ENCODE assay signal across 22 cellular contexts in the genomic region with DNA sequence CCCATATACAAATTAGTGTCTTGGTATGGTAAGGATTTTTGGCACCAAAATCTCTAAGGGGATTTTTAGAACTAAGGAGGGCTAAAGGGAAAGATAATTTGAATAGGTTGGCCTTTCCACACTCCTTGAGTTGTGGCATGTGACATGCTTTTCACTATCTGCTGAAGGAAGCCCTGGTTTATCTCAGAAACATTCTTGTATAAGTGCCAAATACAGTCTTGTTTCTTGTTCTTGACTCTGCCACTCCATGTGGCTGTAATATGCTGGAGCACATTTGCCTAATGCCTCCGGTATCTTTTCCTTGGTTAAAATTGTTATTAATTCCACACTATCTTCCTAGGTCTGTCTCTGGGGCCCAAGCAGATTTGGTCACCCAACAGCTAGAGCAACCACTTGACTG.
DNase-seq lines count a peak whose midpoint lies in the region; ATAC-seq, FAIRE-seq and TF ChIP-seq lines count a peak whose summit lies in the region.
"Had no signal": no experiment of that assay in that cellular context is flagged by ENCODE, and none has a peak within 500 bp of the region (broad histone marks: within the 10 kb centered on the region; RNA-seq: fewer than 3 reads in every experiment).

No MANE protein-coding gene starts in this region.

- 33% methylated on average over 1 of the region's 1 CpG for WGBS in mesenchymal stem cell

- no peaks in the 10 kb centered on the region for H3K9me2 ChIP-seq in PC-3 (replicated peaks; ENCODE audit: low read length)

- in situ Hi-C loops in SK-MEL-5 (cut with HindIII; ENCODE audit: low pct_unique_long_range_greater_than_20kb, low sequenced_read_pairs), result loop anchor here (25.0 kb wide), 1 partner anchor 101 kb away; no protein-coding TSS in a partner anchor

- no peaks in the 10 kb centered on the region for H3K36me3 ChIP-seq in endothelial cell of umbilical vein (ENCODE audit: control insufficient read depth in 2 of 2, extremely low read depth in 1 of 2, insufficient read depth in 2 of 2, low read length in 2 of 2)
- no peaks in the 10 kb centered on the region for H3K36me3 ChIP-seq in mesenchymal stem cell (ENCODE audit: control insufficient read depth in 1 of 2, insufficient read depth in 2 of 2, low read depth in 1 of 2, low read length in 2 of 2)
- H3K36me3 ChIP-seq in PC-3 (ENCODE audit: low read depth, low read length), result no peaks in the 10 kb centered on the region
- H3K36me3 ChIP-seq: heart right ventricle, lower lobe of right lung had no signal

- TF ChIP-seq POLR2A in endothelial cell of umbilical vein (IDR thresholded peaks at IDR 0.05; ENCODE audit: low read depth, low read length), result no peak

- intact Hi-C loops in endothelial cell of umbilical vein (cut with micrococcal nuclease) (no loop called here), PC-3 (cut with micrococcal nuclease) (no loop called here)

- no peak overlapping the region for H3K23ac ChIP-seq in mesenchymal stem cell (ENCODE audit: low read length in 2 of 2)

- ATAC-seq in foreskin keratinocyte (no peak), PC-3 (no peak)

- FAIRE-seq in endothelial cell of umbilical vein (lab: Jason Lieb, UNC), result no peak
- FAIRE-seq: GM12878 had no signal

- no peaks in the 10 kb centered on the region for H3K79me2 ChIP-seq in endothelial cell of umbilical vein (ENCODE audit: control insufficient read depth, insufficient read depth, low read length)
- H3K79me2 ChIP-seq in PC-3 (ENCODE audit: low read length), result no peaks in the 10 kb centered on the region

- H3K4ac ChIP-seq in mesenchymal stem cell (ENCODE audit: low read depth in 1 of 2, low read length in 2 of 2), result no peak overlapping the region

- DNase-seq in AG08395 (ENCODE audit: low spot score) (peak; percentile 11), SK-MEL-5 (ENCODE audit: low read depth, low spot score) (peak; percentile 45), endothelial cell of umbilical vein (ENCODE audit: low read depth, low spot score) (peak; percentile 33), mesenchymal stem cell (peak; percentile 57), foreskin keratinocyte (no peak), PC-3 (no peak), HuH-7 (ENCODE audit: low spot score) (no peak)
- DNase-seq in activated effector memory CD4-positive, alpha-beta T cell treated with anti-CD3 and anti-CD28 coated beads, Interleukin-2, amount 50 U/mL, for 16 hours, result no peak
- DNase-seq: activated CD4-positive, alpha-beta T cell treated with anti-CD3 and anti-CD28 coated beads, Interleukin-2, amount 10 ng/mL, durations not matched to agents 7 days and 5 days; activated effector memory CD4-positive, alpha-beta T cell treated with Interleukin-2 at 50 U/mL for 16 hours; amniotic stem cell; CD4-positive, CD25-positive, alpha-beta regulatory T cell; effector CD8-positive, alpha-beta T cell; heart right ventricle; lower lobe of right lung; NCI-H1105 treated with DMSO at 0.1 percent for 48 hours; NCI-H2107; NCI-H510A; retina; RPMI8226; stimulated activated CD4-positive, alpha-beta T cell treated with anti-CD3 and anti-CD28 coated beads, Interleukin-15, amount 100 ng/mL, for 24 hours had no signal

- H3K9me1 ChIP-seq in endothelial cell of umbilical vein (replicated peaks; ENCODE audit: control insufficient read depth, extremely low read depth, insufficient read depth, low read length), result no peaks in the 10 kb centered on the region

- H3K14ac ChIP-seq in mesenchymal stem cell (ENCODE audit: low read length in 2 of 2), result no peak overlapping the region

- H3K4me3 ChIP-seq in endothelial cell of umbilical vein (replicated peaks in 1 of 3; ENCODE audit: insufficient read depth in 1 of 3, low read depth in 1 of 3, low read length in 3 of 3) (no peak overlapping the region), mesenchymal stem cell (ENCODE audit: insufficient read depth in 1 of 2, low read depth in 1 of 2, low read length in 2 of 2) (no peak overlapping the region), PC-3 (ENCODE audit: low read length) (no peak overlapping the region)
- H3K4me3 ChIP-seq: GM12878, heart right ventricle, lower lobe of right lung had no signal

- TF ChIP-seq CTCF in endothelial cell of umbilical vein (IDR thresholded peaks at IDR 0.05; ENCODE audit: extremely low read depth in 1 of 2, insufficient read depth in 1 of 2, low read depth in 1 of 2, low read length in 2 of 2) (no peak), foreskin keratinocyte (conservative IDR thresholded peaks at IDR 0.05) (no peak), PC-3 (conservative IDR thresholded peaks at IDR 0.05; ENCODE audit: low read depth, low read length) (no peak)

- H2BK15ac ChIP-seq in mesenchymal stem cell (ENCODE audit: low read depth, poor library complexity, severe bottlenecking), result no peak overlapping the region

- H3K4me1 ChIP-seq in endothelial cell of umbilical vein (ENCODE audit: control insufficient read depth, extremely low read depth, insufficient read depth, low read length) (peaks cover 3% of the 10 kb centered on the region), mesenchymal stem cell (ENCODE audit: control insufficient read depth, insufficient read depth, low read depth, low read length) (no peaks in the 10 kb centered on the region), foreskin keratinocyte (no peaks in the 10 kb centered on the region), PC-3 (ENCODE audit: insufficient read depth, low read length) (no peaks in the 10 kb centered on the region)
- H3K4me1 ChIP-seq: lower lobe of right lung had no signal

- H3K9ac ChIP-seq in endothelial cell of umbilical vein (replicated peaks; ENCODE audit: extremely low read depth, insufficient read depth, low read length) (no peak overlapping the region), mesenchymal stem cell (ENCODE audit: low read length) (no peak overlapping the region), PC-3 (ENCODE audit: low read length) (no peak overlapping the region)

- H4K20me1 ChIP-seq in endothelial cell of umbilical vein (replicated peaks; ENCODE audit: control insufficient read depth, extremely low read depth, insufficient read depth, low read length) (no peaks in the 10 kb centered on the region), PC-3 (ENCODE audit: low read length) (no peaks in the 10 kb centered on the region)

- no peaks in the 10 kb centered on the region for H3K79me1 ChIP-seq in mesenchymal stem cell (replicated peaks; ENCODE audit: low read length, poor library complexity, severe bottlenecking)

- dilution Hi-C loops in endothelial cell of umbilical vein (cut with MboI; ENCODE audit: extremely low pct_ligation_motif_present, low sequenced_read_pairs), result no loop called here

- H2AFZ ChIP-seq in endothelial cell of umbilical vein (ENCODE audit: low read depth, low read length) (no peak overlapping the region), mesenchymal stem cell (ENCODE audit: low read depth, low read length) (no peak overlapping the region), PC-3 (ENCODE audit: low read length) (no peak overlapping the region)

- H2BK5ac ChIP-seq in mesenchymal stem cell (ENCODE audit: low read depth, low read length, poor library complexity, severe bottlenecking), result no peak overlapping the region

- no peak overlapping the region for H4K91ac ChIP-seq in mesenchymal stem cell (ENCODE audit: low read length)

- no peak overlapping the region for H3K18ac ChIP-seq in mesenchymal stem cell (ENCODE audit: low read depth in 1 of 2, low read length in 2 of 2)

- H3K4me2 ChIP-seq in endothelial cell of umbilical vein (ENCODE audit: insufficient read depth, low read length) (no peak overlapping the region), mesenchymal stem cell (ENCODE audit: low read length, poor library complexity, severe bottlenecking) (no peak overlapping the region), PC-3 (ENCODE audit: low read length) (no peak overlapping the region)

- BruUV-seq in endothelial cell of umbilical vein (replicated peaks; lab: Mats Ljungman, UMichigan) (no TSS peak), PC-3 (replicated peaks; lab: Mats Ljungman, UMichigan) (no TSS peak)

- CTCF ChIA-PET in endothelial cell of umbilical vein (lab: Charles Lee), result interaction anchor here (1.9 kb wide), 1 partner anchor 104 kb away, joined by 7 read pairs; no protein-coding TSS in a partner anchor
- CTCF ChIA-PET in PC-3 (lab: Charles Lee), result no interaction called here

- H2AK5ac ChIP-seq in mesenchymal stem cell (ENCODE audit: low read length, severe bottlenecking), result no peak overlapping the region

- H2BK12ac ChIP-seq in mesenchymal stem cell (ENCODE audit: low read length in 2 of 2), result no peak overlapping the region

- H2BK120ac ChIP-seq in mesenchymal stem cell (ENCODE audit: low read depth, low read length), result no peak overlapping the region

- no peaks in the 10 kb centered on the region for H3F3A ChIP-seq in PC-3 (ENCODE audit: low read length, unreplicated experiment)

- H3K9me3 ChIP-seq in endothelial cell of umbilical vein (replicated peaks; ENCODE audit: control insufficient read depth, insufficient read depth, low read length) (no peaks in the 10 kb centered on the region), mesenchymal stem cell (ENCODE audit: control insufficient read depth, low read length) (no peaks in the 10 kb centered on the region), PC-3 (ENCODE audit: low read length) (no peaks in the 10 kb centered on the region)
- H3K9me3 ChIP-seq: lower lobe of right lung had no signal

- H3K27ac ChIP-seq in endothelial cell of umbilical vein (ENCODE audit: insufficient read depth, low read depth, low read length) (no peak overlapping the region), mesenchymal stem cell (ENCODE audit: low read length, poor library complexity, severe bottlenecking) (no peak overlapping the region), foreskin keratinocyte (no peak overlapping the region), PC-3 (ENCODE audit: low read length) (no peak overlapping the region)
- H3K27ac ChIP-seq: heart right ventricle, lower lobe of right lung had no signal

- no peak overlapping the region for H4K8ac ChIP-seq in mesenchymal stem cell (ENCODE audit: low read length)

- no peaks in the 10 kb centered on the region for H3K27me3 ChIP-seq in endothelial cell of umbilical vein (ENCODE audit: control insufficient read depth in 2 of 2, insufficient read depth in 2 of 2, low read length in 2 of 2)
- no peaks in the 10 kb centered on the region for H3K27me3 ChIP-seq in mesenchymal stem cell (ENCODE audit: control insufficient read depth in 1 of 2, insufficient read depth in 1 of 2, low read length in 2 of 2)
- H3K27me3 ChIP-seq in foreskin keratinocyte, result no peaks in the 10 kb centered on the region
- H3K27me3 ChIP-seq in PC-3 (ENCODE audit: low read length), result peaks cover 36% of the 10 kb centered on the region
- H3K27me3 ChIP-seq: heart right ventricle had no signal

- POLR2A ChIA-PET in endothelial cell of umbilical vein (lab: Charles Lee), result no interaction called here
- POLR2A ChIA-PET in PC-3 (lab: Charles Lee; ENCODE audit: unreplicated experiment), result no interaction called here

TF ChIP-seq in endothelial cell of umbilical vein, 7 proteins besides CTCF, POLR2A, EP300 and RAD21 (continues in another document):
- TF ChIP-seq MYC (IDR thresholded peaks at IDR 0.05; ENCODE audit: low read depth, low read length), result no peak
- TF ChIP-seq FOS (IDR thresholded peaks at IDR 0.05; ENCODE audit: borderline replicate concordance, insufficient read depth, low read length), result no peak
- no peak for TF ChIP-seq EZH2 (IDR thresholded peaks at IDR 0.05; ENCODE audit: borderline replicate concordance, low read depth, low read length, severe bottlenecking)
- no peak for TF ChIP-seq POLR2AphosphoS5 (IDR thresholded peaks at IDR 0.05; ENCODE audit: insufficient read depth, low read depth, low read length)

Comparison
In these comparisons a context has a peak if more than half of its experiments do, and no peak if none do; other contexts are left out.
1. DNase-seq: peak in AG08395 (single experiment), SK-MEL-5 (single experiment), endothelial cell of umbilical vein (single experiment) and mesenchymal stem cell (single experiment); none in foreskin keratinocyte (0 of 2), activated effector memory CD4-positive, alpha-beta T cell treated with anti-CD3 and anti-CD28 coated beads, Interleukin-2, amount 50 U/mL, for 16 hours (single experiment), PC-3 (single experiment) and HuH-7 (single experiment).